26 cellular contexts compared by ENCODE assay signal in genomic region chr5:129902806-129903205, GRCh38. TPM values are rescaled to one million over a fixed set of nuclear protein-coding genes. Genes with fewer than 3 reads are reported as not detected.
DNase-seq lines count a peak whose midpoint lies in the region; ATAC-seq and TF ChIP-seq lines count a peak whose summit lies in the region.
"Had no signal": no experiment of that assay in that cellular context is flagged by ENCODE, and none has a peak within 500 bp of the region (broad histone marks: within the 10 kb centered on the region; RNA-seq: fewer than 3 reads in every experiment).

No MANE protein-coding gene starts in this region.

- no peaks in the 10 kb centered on the region for H3K79me2 ChIP-seq in neural progenitor cell (ENCODE audit: low read depth)

- H3K9me3 ChIP-seq in right cardiac atrium (ENCODE audit: control insufficient read depth, low read length) (no peaks in the 10 kb centered on the region), left ventricle myocardium inferior (replicated peaks) (no peaks in the 10 kb centered on the region), neural progenitor cell (ENCODE audit: low read depth) (no peaks in the 10 kb centered on the region), gastrocnemius medialis (no peaks in the 10 kb centered on the region)
- H3K9me3 ChIP-seq: BLaER1 treated with 17β-estradiol and CSF1 and Interleukin-3, amounts not matched to agents 10 nM and 100 nM; Caco-2 had no signal

- H3K4me1 ChIP-seq in right cardiac atrium (ENCODE audit: control insufficient read depth, insufficient read depth, low read length) (peaks cover 2% of the 10 kb centered on the region), left ventricle myocardium inferior (peaks cover 28% of the 10 kb centered on the region), neural progenitor cell (peaks cover 13% of the 10 kb centered on the region), gastrocnemius medialis (peaks cover 9 to 19% of the 10 kb centered on the region in 2 donors)

- H3K27me3 Mint-ChIP-seq in neural progenitor cell (ENCODE audit: insufficient read depth, low read depth), result peaks cover 13% of the 10 kb centered on the region

- no peak overlapping the region for H3K4me3 ChIP-seq in right cardiac atrium (ENCODE audit: low read length)
- H3K4me3 ChIP-seq in left ventricle myocardium inferior, result no peak overlapping the region
- no peak overlapping the region for H3K4me3 ChIP-seq in neural progenitor cell
- no peak overlapping the region for H3K4me3 ChIP-seq in gastrocnemius medialis
- H3K4me3 ChIP-seq: SK-N-MC had no signal

- 76% methylated on average over 6 of the region's 6 CpGs for WGBS in right cardiac atrium

- H2AFZ ChIP-seq in neural progenitor cell (replicated peaks), result no peak overlapping the region

- H3K36me3 ChIP-seq in left ventricle myocardium inferior (no peaks in the 10 kb centered on the region), neural progenitor cell (no peaks in the 10 kb centered on the region), gastrocnemius medialis (no peaks in the 10 kb centered on the region)
- H3K36me3 ChIP-seq: BLaER1 treated with 17β-estradiol and CSF1 and Interleukin-3, amounts not matched to agents 10 nM and 100 nM had no signal

- TF ChIP-seq CTCF in left ventricle myocardium inferior (IDR thresholded peaks at IDR 0.05; ENCODE audit: borderline replicate concordance), result no peak
- TF ChIP-seq CTCF in neural progenitor cell (IDR thresholded peaks at IDR 0.05), result no peak
- TF ChIP-seq CTCF in gastrocnemius medialis (IDR thresholded peaks at IDR 0.05 in 4 of 5, conservative IDR thresholded peaks at IDR 0.05 in 1 of 5), result no peak

- H3K27me3 ChIP-seq in right cardiac atrium (ENCODE audit: control insufficient read depth, insufficient read depth), result no peaks in the 10 kb centered on the region
- peaks cover 32% of the 10 kb centered on the region for H3K27me3 ChIP-seq in left ventricle myocardium inferior (ENCODE audit: low read depth)
- H3K27me3 ChIP-seq in neural progenitor cell, result peaks cover 75% of the 10 kb centered on the region
- peaks cover 5 to 17% (median 6%) of the 10 kb centered on the region in 3 donors for H3K27me3 ChIP-seq in gastrocnemius medialis

- peaks cover 14% of the 10 kb centered on the region for H3K4me1 Mint-ChIP-seq in neural progenitor cell

- no peak overlapping the region for H3K4me2 ChIP-seq in neural progenitor cell

- in situ Hi-C loops in gastrocnemius medialis (cut with MboI; ENCODE audit: low sequenced_read_pairs in 4 of 4), result loop anchor here in 1 of 4 donors (25.0 kb wide), 1 partner anchor 1209 kb away; no protein-coding TSS in a partner anchor

- H3K27ac Mint-ChIP-seq in neural progenitor cell, result no peak overlapping the region
- H3K27ac Mint-ChIP-seq: CD4-positive, alpha-beta memory T cell had no signal

- intact Hi-C loops in right cardiac atrium (cut with DNase I), result loop anchor here in 2 of 4 donors (5.0 to 10.0 kb wide), 4 partner anchors 239 to 1512 kb away; no protein-coding TSS in a partner anchor
- intact Hi-C loops in left ventricle myocardium inferior (cut with micrococcal nuclease), result loop anchor here (10.0 kb wide), 1 partner anchor 242 kb away; no protein-coding TSS in a partner anchor
- intact Hi-C loops in gastrocnemius medialis (cut with DNase I; ENCODE audit: low total_unique reads), result loop anchor here (2.0 to 10.0 kb wide), 3 partner anchors 238 to 1512 kb away; no protein-coding TSS in a partner anchor

- no peak for TF ChIP-seq POLR2A in gastrocnemius medialis (IDR thresholded peaks at IDR 0.05)

- ATAC-seq in right cardiac atrium (no peak), HG03025 (IDR thresholded peaks at IDR 0.05; ENCODE audit: low FRiP score, unreplicated experiment) (no peak), gastrocnemius medialis (no peak), left lobe of liver (no peak)

- no peaks in the 10 kb centered on the region for H4K20me1 ChIP-seq in neural progenitor cell (ENCODE audit: low read depth)

- H3K9ac ChIP-seq in neural progenitor cell, result no peak overlapping the region
- H3K9ac ChIP-seq: BLaER1 treated with 17β-estradiol and CSF1 and Interleukin-3, amounts not matched to agents 10 nM and 100 nM had no signal

- H3F3A ChIP-seq in neural progenitor cell (ENCODE audit: low read depth), result peaks cover 20% of the 10 kb centered on the region

- DNase-seq in DMS53 (lab: John Stamatoyannopoulos, UW), result peak; percentile 9
- DNase-seq in DMS53 treated with DMSO at 0.1 percent for 48 hours (lab: John Stamatoyannopoulos, UW; ENCODE audit: unreplicated experiment), result no peak
- DNase-seq in right cardiac atrium, result peak; percentile 20 to 45 (median 28)
- DNase-seq in left ventricle myocardium inferior, result no peak
- peak; percentile 29 for DNase-seq in neural progenitor cell (ENCODE audit: low spot score)
- DNase-seq in gastrocnemius medialis, result no peak
- no peak for DNase-seq in left lobe of liver (ENCODE audit: low spot score)
- DNase-seq: ACHN; Caco-2; CD4-positive, alpha-beta memory T cell; DMS 273 treated with DMSO at 0.1 percent for 48 hours; GOT3; HCEC 1CT; Karpas-422; MV-4-11; NCI-H1105 treated with DMSO at 0.1 percent for 48 hours; NCI-H2081; NCI-H446 treated with DMSO at 0.1 percent for 48 hours; NCI-H526 treated with DMSO at 0.1 percent for 48 hours; PC-9; RPMI8226; SHP77 treated with DMSO at 0.1 percent for 48 hours had no signal

- H3K4me3 Mint-ChIP-seq in neural progenitor cell, result peak overlapping the region; percentile 63

- peaks cover 1% of the 10 kb centered on the region for H3K36me3 Mint-ChIP-seq in neural progenitor cell
- H3K36me3 Mint-ChIP-seq: CD4-positive, alpha-beta memory T cell had no signal

- H3K27ac ChIP-seq in right cardiac atrium (ENCODE audit: low read length) (no peak overlapping the region), left ventricle myocardium inferior (replicated peaks) (no peak overlapping the region), neural progenitor cell (no peak overlapping the region), gastrocnemius medialis (no peak overlapping the region)
- H3K27ac ChIP-seq: BLaER1 treated with 17β-estradiol and CSF1 and Interleukin-3, amounts not matched to agents 10 nM and 100 nM; PC-9; SK-N-MC had no signal

- H3K9me3 Mint-ChIP-seq in neural progenitor cell, result no peaks in the 10 kb centered on the region

RNA-seq across cellular contexts. Expression of gene CHSY3, which starts 1.5 kb away (rescaled TPM):
- total RNA-seq in right cardiac atrium (1 to 10 TPM; 1.7 to 3.6 (median 2.3) TPM), left ventricle myocardium inferior (0.85 TPM), neural progenitor cell (ENCODE audit: low replicate concordance) (0.30 and 0.90 TPM in 2 replicates), gastrocnemius medialis (1 to 10 TPM in 3 of 4 donors, under 1 TPM in 1; 0.51 to 7.8 (median 2.2) TPM), left lobe of liver (0.83 TPM)
- 0.68 TPM for polyA plus RNA-seq in right cardiac atrium
- total RNA-seq: CD4-positive, alpha-beta memory T cell; G401 had no signal
- polyA plus RNA-seq: CD4-positive, alpha-beta memory T cell had no signal

Comparison
In these comparisons a context has a peak if more than half of its experiments do, and no peak if none do; other contexts are left out.
1. DNase-seq: peak in DMS53 (single experiment), right cardiac atrium (3 of 3) and neural progenitor cell (single experiment); none in DMS53 treated with DMSO at 0.1 percent for 48 hours (single experiment), left ventricle myocardium inferior (single experiment), gastrocnemius medialis (0 of 2) and left lobe of liver (single experiment).